Comparison of ENCODE assay signal across 30 cellular contexts in the genomic region with DNA sequence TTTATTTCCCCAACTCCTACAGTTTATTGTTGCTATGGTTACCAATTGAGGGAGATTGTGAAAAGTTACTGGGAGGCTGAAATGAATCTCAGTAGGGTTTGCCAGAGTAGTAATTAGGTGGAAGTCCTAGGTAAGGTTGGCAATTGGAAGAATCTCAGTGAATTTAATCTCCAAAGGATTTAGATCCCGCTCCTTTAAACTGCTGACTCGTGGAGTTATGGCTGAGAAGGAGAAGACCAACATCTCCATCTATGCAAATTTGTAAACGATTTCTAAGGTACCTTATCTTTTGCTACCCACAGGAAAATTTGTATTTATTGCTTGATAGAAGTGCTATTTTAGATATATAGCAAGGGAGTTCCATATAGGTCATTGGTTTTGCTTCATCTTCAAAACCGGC.
"Had no signal": no experiment of that assay in that cellular context is flagged by ENCODE, and none has a peak within 500 bp of the region (broad histone marks: within the 10 kb centered on the region; RNA-seq: fewer than 3 reads in every experiment).

No MANE protein-coding gene starts in this region.

- H3K9me3 Mint-ChIP-seq: activated CD4-positive, alpha-beta memory T cell treated with anti-CD3 and anti-CD28 coated beads for 36 hours; activated CD4-positive, alpha-beta T cell treated with anti-CD3 and anti-CD28 coated beads, Interleukin-2, amount 10 ng/mL, durations not matched to agents 24 days and 14 days; activated naive CD4-positive, alpha-beta T cell treated with anti-CD3 and anti-CD28 coated beads for 36 hours; activated naive CD4-positive, alpha-beta T cell treated with anti-CD3 and anti-CD28 coated beads, Interleukin-2, amount 50 U/mL, for 24 hours; activated naive CD8-positive, alpha-beta T cell treated with anti-CD3 and anti-CD28 coated beads for 36 hours; activated T-helper 1 cell treated with anti-CD3 and anti-CD28 coated beads, Interleukin-12 subunit alpha, Interleukin-12 subunit beta, Interleukin-2, Interleukin-4 antibody, amounts not matched to agents 30 ng/mL and 10 ng/mL and 1 ng/mL, durations not matched to agents 14 hours and 24 hours and 36 hours; activated T-helper 2 cell treated with anti-CD3 and anti-CD28 coated beads, Interferon-gamma antibody, Interleukin-2, Interleukin-4, amounts not matched to agents 10 μg/mL and 5 μg/mL and 100 μg/mL, durations not matched to agents 14 hours and 24 hours and 36 hours; brain; endodermal cell had no signal

- ATAC-seq: activated CD8-positive, alpha-beta memory T cell treated with anti-CD3 and anti-CD28 coated beads, Interleukin-2, amount 10 ng/mL, durations not matched to agents 7 days and 5 days; activated CD8-positive, alpha-beta T cell treated with anti-CD3 and anti-CD28 coated beads, Interleukin-2, amount 10 ng/mL, durations not matched to agents 7 days and 5 days; esophagus mucosa had no signal

- FAIRE-seq: frontal cortex had no signal

- H3K4me3 Mint-ChIP-seq: activated CD4-positive, alpha-beta memory T cell treated with anti-CD3 and anti-CD28 coated beads for 36 hours; activated CD4-positive, alpha-beta T cell treated with anti-CD3 and anti-CD28 coated beads for 36 hours; activated CD4-positive, alpha-beta T cell treated with anti-CD3 and anti-CD28 coated beads, Interleukin-2, amount 10 ng/mL, durations not matched to agents 24 days and 14 days; activated CD8-positive, alpha-beta memory T cell treated with anti-CD3 and anti-CD28 coated beads, Interleukin-2, amount 10 ng/mL, durations not matched to agents 7 days and 5 days; activated CD8-positive, alpha-beta T cell treated with anti-CD3 and anti-CD28 coated beads, Interleukin-2, amount 10 ng/mL, durations not matched to agents 7 days and 5 days; activated naive CD4-positive, alpha-beta T cell treated with anti-CD3 and anti-CD28 coated beads for 36 hours; activated naive CD4-positive, alpha-beta T cell treated with anti-CD3 and anti-CD28 coated beads, Interleukin-2, amount 50 U/mL, for 24 hours; activated naive CD8-positive, alpha-beta T cell treated with anti-CD3 and anti-CD28 coated beads for 36 hours; activated T-helper 1 cell treated with anti-CD3 and anti-CD28 coated beads, Interleukin-12 subunit alpha, Interleukin-12 subunit beta, Interleukin-2, Interleukin-4 antibody, amounts not matched to agents 30 ng/mL and 10 ng/mL and 1 ng/mL, durations not matched to agents 14 hours and 24 hours and 36 hours; brain; endodermal cell had no signal

- H3K9me3 ChIP-seq: ascending aorta, breast epithelium, colonic mucosa had no signal

- H3K27me3 Mint-ChIP-seq: activated CD4-positive, alpha-beta memory T cell treated with anti-CD3 and anti-CD28 coated beads for 36 hours; activated CD4-positive, alpha-beta T cell treated with anti-CD3 and anti-CD28 coated beads for 36 hours; activated CD4-positive, alpha-beta T cell treated with anti-CD3 and anti-CD28 coated beads, Interleukin-2, amount 10 ng/mL, durations not matched to agents 24 days and 14 days; activated CD8-positive, alpha-beta memory T cell treated with anti-CD3 and anti-CD28 coated beads, Interleukin-2, amount 10 ng/mL, durations not matched to agents 7 days and 5 days; activated naive CD4-positive, alpha-beta T cell treated with anti-CD3 and anti-CD28 coated beads, Interleukin-2, amount 50 U/mL, for 24 hours; activated naive CD8-positive, alpha-beta T cell treated with anti-CD3 and anti-CD28 coated beads for 36 hours; brain had no signal

- H3K36me3 Mint-ChIP-seq: activated CD4-positive, alpha-beta memory T cell treated with anti-CD3 and anti-CD28 coated beads for 36 hours; activated CD8-positive, alpha-beta memory T cell treated with anti-CD3 and anti-CD28 coated beads, Interleukin-2, amount 10 ng/mL, durations not matched to agents 7 days and 5 days; activated naive CD8-positive, alpha-beta T cell treated with anti-CD3 and anti-CD28 coated beads for 36 hours; brain had no signal

- H3K4me3 ChIP-seq: ascending aorta, breast epithelium, cardiac muscle cell, colonic mucosa had no signal

- H3K27me3 ChIP-seq: ascending aorta, breast epithelium, cardiac muscle cell, colonic mucosa had no signal

- H3K27ac Mint-ChIP-seq: activated CD4-positive, alpha-beta memory T cell treated with anti-CD3 and anti-CD28 coated beads for 36 hours; activated CD4-positive, alpha-beta T cell treated with anti-CD3 and anti-CD28 coated beads for 36 hours; activated CD4-positive, alpha-beta T cell treated with anti-CD3 and anti-CD28 coated beads, Interleukin-2, amount 10 ng/mL, durations not matched to agents 24 days and 14 days; activated CD8-positive, alpha-beta memory T cell treated with anti-CD3 and anti-CD28 coated beads, Interleukin-2, amount 10 ng/mL, durations not matched to agents 7 days and 5 days; activated CD8-positive, alpha-beta T cell treated with anti-CD3 and anti-CD28 coated beads, Interleukin-2, amount 10 ng/mL, durations not matched to agents 7 days and 5 days; activated naive CD4-positive, alpha-beta T cell treated with anti-CD3 and anti-CD28 coated beads for 36 hours; activated naive CD4-positive, alpha-beta T cell treated with anti-CD3 and anti-CD28 coated beads, Interleukin-2, amount 50 U/mL, for 24 hours; activated naive CD8-positive, alpha-beta T cell treated with anti-CD3 and anti-CD28 coated beads for 36 hours; activated T-helper 1 cell treated with anti-CD3 and anti-CD28 coated beads, Interleukin-12 subunit alpha, Interleukin-12 subunit beta, Interleukin-2, Interleukin-4 antibody, amounts not matched to agents 30 ng/mL and 10 ng/mL and 1 ng/mL, durations not matched to agents 14 hours and 24 hours and 36 hours; activated T-helper 2 cell treated with anti-CD3 and anti-CD28 coated beads, Interferon-gamma antibody, Interleukin-2, Interleukin-4, amounts not matched to agents 10 μg/mL and 5 μg/mL and 100 μg/mL, durations not matched to agents 14 hours and 24 hours and 36 hours; brain; endodermal cell had no signal

- H3K36me3 ChIP-seq: ascending aorta, breast epithelium, cardiac muscle cell, colonic mucosa had no signal

- H3K27ac ChIP-seq: ascending aorta, breast epithelium, cardiac muscle cell, colonic mucosa had no signal

- H3K4me1 Mint-ChIP-seq: activated CD4-positive, alpha-beta T cell treated with anti-CD3 and anti-CD28 coated beads for 36 hours; activated CD4-positive, alpha-beta T cell treated with anti-CD3 and anti-CD28 coated beads, Interleukin-2, amount 10 ng/mL, durations not matched to agents 24 days and 14 days; activated naive CD4-positive, alpha-beta T cell treated with anti-CD3 and anti-CD28 coated beads, Interleukin-2, amount 50 U/mL, for 24 hours; activated naive CD8-positive, alpha-beta T cell treated with anti-CD3 and anti-CD28 coated beads for 36 hours; endodermal cell had no signal

- H3K4me1 ChIP-seq: ascending aorta, breast epithelium, colonic mucosa had no signal

- DNase-seq: activated CD4-positive, alpha-beta memory T cell treated with anti-CD3 and anti-CD28 coated beads for 36 hours; activated CD4-positive, alpha-beta T cell treated with anti-CD3 and anti-CD28 coated beads, Interleukin-2, amount 10 ng/mL, durations not matched to agents 24 days and 14 days; activated CD4-positive, CD25-positive, alpha-beta regulatory T cell; activated CD4-positive, CD25-positive, alpha-beta regulatory T cell treated with anti-CD3 and anti-CD28 coated beads, Interleukin-2, amount 50 U/mL, for 72 hours; activated CD8-positive, alpha-beta memory T cell treated with anti-CD3 and anti-CD28 coated beads, Interleukin-2, amount 10 ng/mL, durations not matched to agents 7 days and 5 days; activated CD8-positive, alpha-beta memory T cell treated with anti-CD3 and anti-CD28 coated beads, Interleukin-2, amount 50 U/mL, for 4 hours; activated CD8-positive, alpha-beta T cell treated with anti-CD3 and anti-CD28 coated beads, Interleukin-2, amount 10 ng/mL, durations not matched to agents 7 days and 5 days; activated effector memory CD4-positive, alpha-beta T cell treated with anti-CD3 and anti-CD28 coated beads, Interleukin-2, amount 50 U/mL, for 16 hours; activated naive CD4-positive, alpha-beta T cell treated with anti-CD3 and anti-CD28 coated beads for 36 hours; activated naive CD8-positive, alpha-beta T cell treated with anti-CD3 and anti-CD28 coated beads for 36 hours; activated T-cell treated with anti-CD3 and anti-CD28 coated beads, Interleukin-2, amount 50 U/mL, for 1 hour; activated T-cell treated with anti-CD3 and anti-CD28 coated beads, Interleukin-2, amount 50 U/mL, for 48 hours; central memory CD4-positive, alpha-beta T cell; cerebellar nuclear complex; colonic mucosa; effector memory CD4-positive, alpha-beta T cell; endodermal cell; foreskin fibroblast; head of caudate nucleus; T-helper 2 cell had no signal
